In genomic region chr2:20642026-20642971, GRCh38 we compare ENCODE assay signal across 1 cellular context.
TF ChIP-seq lines count a peak whose summit lies in the region.

No MANE protein-coding gene starts in this region.

TF ChIP-seq in HepG2, 621 proteins besides CTCF, POLR2A, EP300 and RAD21 (continued from another document and continues in another):
- TF ChIP-seq POGK (CRISPR knock-in tag; conservative IDR thresholded peaks at IDR 0.05) (no peak; the same call in 1 of the 2 replicates), ZNF331 (CRISPR knock-in tag; IDR thresholded peaks at IDR 0.05) (0 out of 2 replicates have a peak, but pooled peaks have one; percentile 74), EED (CRISPR knock-in tag; IDR thresholded peaks at IDR 0.05) (0 out of 2 replicates have a peak, but pooled peaks have one; percentile 57), BRCA1 (CRISPR knock-in tag; IDR thresholded peaks at IDR 0.05) (no peak), NRL (CRISPR knock-in tag; IDR thresholded peaks at IDR 0.05; ENCODE audit: borderline replicate concordance) (peak; percentile 72; the same call in 1 of the 2 replicates), TFAP4 (IDR thresholded peaks at IDR 0.05; ENCODE audit: borderline replicate concordance, low read depth) (peak; percentile 76; the same call in 1 of the 2 replicates), DDIT3 (CRISPR knock-in tag; IDR thresholded peaks at IDR 0.05) (no peak), ZNF383 (CRISPR knock-in tag; IDR thresholded peaks at IDR 0.05; ENCODE audit: borderline replicate concordance) (no peak), AHR (CRISPR knock-in tag; IDR thresholded peaks at IDR 0.05) (no peak), MTERF4 (CRISPR knock-in tag; IDR thresholded peaks at IDR 0.05) (no peak), KDM5B (CRISPR knock-in tag; IDR thresholded peaks at IDR 0.05; ENCODE audit: borderline replicate concordance) (peak; percentile 21; the same call in 1 of the 2 replicates), PCBP2 (optimal IDR thresholded peaks at IDR 0.05; ENCODE audit: low read depth, low read length, poor library complexity, severe bottlenecking) (no peak), STAT6 (CRISPR knock-in tag; IDR thresholded peaks at IDR 0.05; ENCODE audit: borderline replicate concordance) (no peak), ELF4 (CRISPR knock-in tag; IDR thresholded peaks at IDR 0.05; ENCODE audit: borderline replicate concordance) (no peak), PRDM10 (CRISPR knock-in tag; IDR thresholded peaks at IDR 0.05; ENCODE audit: low read depth) (no peak), ZNF414 (CRISPR knock-in tag; IDR thresholded peaks at IDR 0.05) (no peak), ZBTB8A (CRISPR knock-in tag; IDR thresholded peaks at IDR 0.05; ENCODE audit: borderline replicate concordance, low read depth) (no peak), ZNF124 (CRISPR knock-in tag; IDR thresholded peaks at IDR 0.05) (peak; percentile 82; the same call in 1 of the 2 replicates), ZNF281 (CRISPR knock-in tag; IDR thresholded peaks at IDR 0.05; ENCODE audit: borderline replicate concordance) (no peak), ZNF33A (CRISPR knock-in tag; IDR thresholded peaks at IDR 0.05; ENCODE audit: borderline replicate concordance) (no peak), SMYD3 (CRISPR knock-in tag; IDR thresholded peaks at IDR 0.05) (no peak), ZNF407 (CRISPR knock-in tag; IDR thresholded peaks at IDR 0.05; ENCODE audit: not compliant biosample characterization) (no peak), ZBTB44 (CRISPR knock-in tag; IDR thresholded peaks at IDR 0.05) (no peak), MXD4 (CRISPR knock-in tag; IDR thresholded peaks at IDR 0.05) (no peak; the same call in 1 of the 2 replicates), MAX (IDR thresholded peaks at IDR 0.05) (no peak), NR1H2 (CRISPR knock-in tag; IDR thresholded peaks at IDR 0.05; ENCODE audit: borderline replicate concordance, low read depth) (no peak), SRSF1 (optimal IDR thresholded peaks at IDR 0.05; ENCODE audit: low read depth, low read length) (no peak), ZNF619 (CRISPR knock-in tag; IDR thresholded peaks at IDR 0.05) (no peak; the same call in 1 of the 2 replicates)
